In genomic region chr19:1049106-1049505, GRCh38 we compare ENCODE assay signal across 19 cellular contexts. TPM values are rescaled to one million over a fixed set of nuclear protein-coding genes. Genes with fewer than 3 reads are reported as not detected.
A peak's percentile ranks its signal among the peaks of the same experiment; 100 is the strongest.
DNase-seq lines count a peak whose midpoint lies in the region; ATAC-seq and TF ChIP-seq lines count a peak whose summit lies in the region.
"Had no signal": no experiment of that assay in that cellular context is flagged by ENCODE, and none has a peak within 500 bp of the region (broad histone marks: within the 10 kb centered on the region; RNA-seq: fewer than 3 reads in every experiment).

No MANE protein-coding gene starts in this region.

- no peaks in the 10 kb centered on the region for H3K4me1 Mint-ChIP-seq in CD14-positive monocyte
- peaks cover 0 to 3% of the 10 kb centered on the region in 2 donors for H3K4me1 Mint-ChIP-seq in natural killer cell treated with Interleukin-12 subunit alpha and Interleukin-12 subunit beta and Interleukin-15 and Interleukin-18, amount 100 ng/mL, for 72 hours (ENCODE audit: low read depth in 2 of 2)

- no peak overlapping the region for H3K27ac Mint-ChIP-seq in CD14-positive monocyte
- no peak overlapping the region for H3K27ac Mint-ChIP-seq in natural killer cell treated with Interleukin-12 subunit alpha and Interleukin-12 subunit beta and Interleukin-15 and Interleukin-18, amount 100 ng/mL, for 72 hours

- RAD21 ChIA-PET in HCT116 (lab: Charles Lee; ENCODE audit: low non-redundant PET in 1 of 2, low total read pairs in 2 of 2, uncharacterized antibody in 2 of 2, unreplicated experiment in 2 of 2), result interaction anchor here in 1 of 2 experiments (0.6 kb wide), 1 partner anchor 20 kb away, joined by 3 read pairs; no protein-coding TSS in a partner anchor

- no peak overlapping the region for H2AFZ ChIP-seq in HCT116 (ENCODE audit: low read depth, low read length, poor library complexity, severe bottlenecking)

- DNase-seq in CD14-positive monocyte (ENCODE audit: low spot score) (peak; percentile 36), HCT116 (ENCODE audit: low read depth, low spot score) (no peak), islet precursor cell (peak; percentile 50), D341Med (ENCODE audit: low spot score) (no peak), NCI-H526 (lab: John Stamatoyannopoulos, UW) (no peak)
- DNase-seq in natural killer cell treated with Interleukin-12 subunit alpha and Interleukin-12 subunit beta and Interleukin-15 and Interleukin-18, amount 100 ng/mL, for 72 hours (ENCODE audit: low spot score), result no peak
- DNase-seq: 8988T; ACHN; AML-193; BE2C; Calu3; CD4-positive, alpha-beta memory T cell; COR-L47; DMS153; DND-41; GOT3; HCEC 1CT had no signal

- TF ChIP-seq POLR2A in HCT116 (IDR thresholded peaks at IDR 0.05; ENCODE audit: borderline replicate concordance, extremely low read depth, insufficient read depth, insufficient read length), result no peak

- no peak overlapping the region for H3K9ac ChIP-seq in HCT116 (ENCODE audit: low read length)
- H3K9ac ChIP-seq: BLaER1 treated with 17β-estradiol and CSF1 and Interleukin-3, amounts not matched to agents 10 nM and 100 nM had no signal

- H3K36me3 ChIP-seq in HCT116 (ENCODE audit: control insufficient read depth in 1 of 2, insufficient read depth in 2 of 2, low read length in 2 of 2), result peaks cover 0 to 19% of the 10 kb centered on the region in 2 experiments; a peak in 1 of 4 replicates
- H3K36me3 ChIP-seq: BE2C had no signal

- no peak overlapping the region for H3K4me3 ChIP-seq in HCT116 (replicated peaks in 1 of 2; ENCODE audit: low read depth in 1 of 2, low read length in 2 of 2)
- H3K4me3 ChIP-seq: A549; BLaER1 treated with 17β-estradiol and CSF1 and Interleukin-3, amounts not matched to agents 10 nM and 100 nM had no signal

- H3K9me3 ChIP-seq in HCT116 (ENCODE audit: control insufficient read depth in 1 of 2, insufficient read depth in 1 of 2, low read depth in 1 of 2, low read length in 2 of 2), result no peaks in the 10 kb centered on the region
- H3K9me3 ChIP-seq: A549; BE2C; BLaER1 treated with 17β-estradiol and CSF1 and Interleukin-3, amounts not matched to agents 10 nM and 100 nM had no signal

- H4K20me1 ChIP-seq in HCT116 (ENCODE audit: insufficient read depth), result no peaks in the 10 kb centered on the region

- no peak overlapping the region for H3K4me3 Mint-ChIP-seq in CD14-positive monocyte
- no peak overlapping the region for H3K4me3 Mint-ChIP-seq in natural killer cell treated with Interleukin-12 subunit alpha and Interleukin-12 subunit beta and Interleukin-15 and Interleukin-18, amount 100 ng/mL, for 72 hours
- H3K4me3 Mint-ChIP-seq: CD4-positive, alpha-beta memory T cell had no signal

- peak overlapping the region; percentile 29; the same call in 1 of the 2 replicates for H3K27ac ChIP-seq in HCT116 (ENCODE audit: low read depth, low read length)
- H3K27ac ChIP-seq: A549; BLaER1 treated with 17β-estradiol and CSF1 and Interleukin-3, amounts not matched to agents 10 nM and 100 nM had no signal

- POLR2A ChIA-PET in HCT116 (lab: Charles Lee), result no interaction called here

- peaks cover 11 to 34% of the 10 kb centered on the region in 2 experiments for H3K4me1 ChIP-seq in HCT116 (ENCODE audit: control insufficient read depth in 1 of 2, insufficient read depth in 2 of 2, low read length in 2 of 2)
- H3K4me1 ChIP-seq: A549, BE2C had no signal

- no peaks in the 10 kb centered on the region for H3K79me2 ChIP-seq in HCT116 (ENCODE audit: insufficient read depth, low read length)

- H3K9me2 ChIP-seq in HCT116 (ENCODE audit: insufficient read depth), result no peaks in the 10 kb centered on the region

- CTCF ChIA-PET in HCT116 (lab: Charles Lee), result interaction anchor here (0.7 kb wide), 1 partner anchor 11 kb away, joined by 4 read pairs; no protein-coding TSS in a partner anchor

- no peak for ATAC-seq in HCT116
- no peak for ATAC-seq in natural killer cell treated with Interleukin-12 subunit alpha and Interleukin-12 subunit beta and Interleukin-15 and Interleukin-18, amount 100 ng/mL, for 72 hours
- ATAC-seq: A549 had no signal

- H3K36me3 Mint-ChIP-seq in CD14-positive monocyte, result peaks cover 37 to 43% of the 10 kb centered on the region in 2 donors
- no peaks in the 10 kb centered on the region for H3K36me3 Mint-ChIP-seq in natural killer cell treated with Interleukin-12 subunit alpha and Interleukin-12 subunit beta and Interleukin-15 and Interleukin-18, amount 100 ng/mL, for 72 hours

- no peak for TF ChIP-seq RAD21 in HCT116 (IDR thresholded peaks at IDR 0.05; ENCODE audit: low read depth)

- H3K27me3 ChIP-seq in HCT116 (ENCODE audit: insufficient read depth, low read length), result no peaks in the 10 kb centered on the region
- H3K27me3 ChIP-seq: BE2C; BLaER1 treated with 17β-estradiol and CSF1 and Interleukin-3, amounts not matched to agents 10 nM and 100 nM had no signal

- TF ChIP-seq CTCF in CD14-positive monocyte (IDR thresholded peaks at IDR 0.05) (no peak), HCT116 (IDR thresholded peaks at IDR 0.05 in 2 of 3, conservative IDR thresholded peaks at IDR 0.05 in 1 of 3; ENCODE audit: borderline replicate concordance in 1 of 3, insufficient read depth in 1 of 3, low read depth in 2 of 3, low read length in 2 of 3) (no peak)

- no TSS peak for BruUV-seq in HCT116 (replicated peaks; lab: Mats Ljungman, UMichigan)

- H3K27me3 Mint-ChIP-seq in CD14-positive monocyte (ENCODE audit: low read depth in 3 of 3), result peaks cover 0 to 1% (median 0%) of the 10 kb centered on the region in 3 donors
- H3K27me3 Mint-ChIP-seq in natural killer cell treated with Interleukin-12 subunit alpha and Interleukin-12 subunit beta and Interleukin-15 and Interleukin-18, amount 100 ng/mL, for 72 hours, result no peaks in the 10 kb centered on the region
- H3K27me3 Mint-ChIP-seq: CD4-positive, alpha-beta memory T cell had no signal

- no peak overlapping the region for H3K4me2 ChIP-seq in HCT116 (ENCODE audit: low read length)
- H3K4me2 ChIP-seq: A549; BLaER1 treated with 17β-estradiol and CSF1 and Interleukin-3, amounts not matched to agents 10 nM and 100 nM had no signal

- H3K9me3 Mint-ChIP-seq in CD14-positive monocyte, result peaks cover 0 to 4% (median 2%) of the 10 kb centered on the region in 7 donors
- H3K9me3 Mint-ChIP-seq in natural killer cell treated with Interleukin-12 subunit alpha and Interleukin-12 subunit beta and Interleukin-15 and Interleukin-18, amount 100 ng/mL, for 72 hours, result no peaks in the 10 kb centered on the region
- H3K9me3 Mint-ChIP-seq: CD4-positive, alpha-beta memory T cell had no signal

- intact Hi-C loops in CD14-positive monocyte (cut with micrococcal nuclease), result no loop called here
- intact Hi-C loops in HCT116 (cut with micrococcal nuclease), result no loop called here

TF ChIP-seq in HCT116, 20 proteins besides CTCF, POLR2A, EP300 and RAD21:
- TF ChIP-seq ZNF274 (IDR thresholded peaks at IDR 0.05; ENCODE audit: low read depth, low read length), result no peak
- no peak for TF ChIP-seq CBX3 (IDR thresholded peaks at IDR 0.05; ENCODE audit: low read depth)
- no peak for TF ChIP-seq YY1 (IDR thresholded peaks at IDR 0.05; ENCODE audit: extremely low read depth, insufficient replicate concordance, low read depth, low read length)
- TF ChIP-seq EGR1 (IDR thresholded peaks at IDR 0.05; ENCODE audit: low read depth), result no peak
- no peak for TF ChIP-seq EZH2phosphoT487 (IDR thresholded peaks at IDR 0.05; ENCODE audit: borderline replicate concordance)
- no peak for TF ChIP-seq ATF3 (IDR thresholded peaks at IDR 0.05)
- no peak for TF ChIP-seq ELF1 (IDR thresholded peaks at IDR 0.05; ENCODE audit: borderline replicate concordance, low read depth)
- TF ChIP-seq JUND (IDR thresholded peaks at IDR 0.05), result no peak
- no peak for TF ChIP-seq SRF (IDR thresholded peaks at IDR 0.05; ENCODE audit: low read depth)
- TF ChIP-seq MAX (IDR thresholded peaks at IDR 0.05), result no peak
TF ChIP-seq in HCT116: peak in this region for 0.

RNA-seq across cellular contexts. Expression of gene ABCA7, which starts 9.2 kb away (rescaled TPM):
- 1 to 10 TPM; 1.7 to 7.8 TPM for polyA plus RNA-seq in CD14-positive monocyte
- 91.4 TPM for total RNA-seq in HCT116 (2021; ENCODE audit: unreplicated experiment)
- 59.2 and 65.7 TPM in 2 replicates for polyA plus RNA-seq in HCT116 (2012)
- total RNA-seq in natural killer cell treated with Interleukin-12 subunit alpha and Interleukin-12 subunit beta and Interleukin-15 and Interleukin-18, amount 100 ng/mL, for 72 hours, result 10 to 100 TPM; 53.7 to 69.9 TPM

RNA-seq across cellular contexts. Expression of gene ARHGAP45, which starts 17.9 kb away (rescaled TPM):
- polyA plus RNA-seq in CD14-positive monocyte, result 100 to 1,000 TPM; 108 to 137 TPM
- 30.4 TPM for total RNA-seq in HCT116 (2021; ENCODE audit: unreplicated experiment)
- polyA plus RNA-seq in HCT116 (2012), result 26.5 and 29.8 TPM in 2 replicates
- total RNA-seq in natural killer cell treated with Interleukin-12 subunit alpha and Interleukin-12 subunit beta and Interleukin-15 and Interleukin-18, amount 100 ng/mL, for 72 hours, result 100 to 1,000 TPM; 320 to 338 TPM

RNA-seq across cellular contexts. Expression of gene CNN2, which starts 22.7 kb away (rescaled TPM):
- 100 to 1,000 TPM in 1 of 2 donors, 10 to 100 TPM in 1; 69.9 to 144 TPM for polyA plus RNA-seq in CD14-positive monocyte
- total RNA-seq in HCT116 (2021; ENCODE audit: unreplicated experiment), result 212 TPM
- polyA plus RNA-seq in HCT116 (2012), result 140 and 171 TPM in 2 replicates
- total RNA-seq in natural killer cell treated with Interleukin-12 subunit alpha and Interleukin-12 subunit beta and Interleukin-15 and Interleukin-18, amount 100 ng/mL, for 72 hours, result 100 to 1,000 TPM; 119 to 141 TPM

RNA-seq across cellular contexts. Expression of gene RNU6-2, which starts 27.8 kb away (rescaled TPM):
- polyA plus RNA-seq in CD14-positive monocyte, result not detected
- not detected for total RNA-seq in HCT116 (2021; ENCODE audit: unreplicated experiment)
- polyA plus RNA-seq in HCT116 (2012), result not detected in 2 replicates
- total RNA-seq in natural killer cell treated with Interleukin-12 subunit alpha and Interleukin-12 subunit beta and Interleukin-15 and Interleukin-18, amount 100 ng/mL, for 72 hours, result not detected
- total RNA-seq: Calu3; CD4-positive, alpha-beta memory T cell had no signal
- polyA plus RNA-seq: A549; CD4-positive, alpha-beta memory T cell had no signal

RNA-seq across cellular contexts. Expression of gene TMEM259, which starts 28.2 kb away (rescaled TPM):
- 10 to 100 TPM; 37.4 to 45.0 TPM for polyA plus RNA-seq in CD14-positive monocyte
- 202 TPM for total RNA-seq in HCT116 (2021; ENCODE audit: unreplicated experiment)
- 168 and 187 TPM in 2 replicates for polyA plus RNA-seq in HCT116 (2012)
- total RNA-seq in natural killer cell treated with Interleukin-12 subunit alpha and Interleukin-12 subunit beta and Interleukin-15 and Interleukin-18, amount 100 ng/mL, for 72 hours, result 100 to 1,000 TPM; 150 to 267 TPM

Comparison
In these comparisons a context has a peak if more than half of its experiments do, and no peak if none do; other contexts are left out.
1. DNase-seq: peak in CD14-positive monocyte (single experiment) and islet precursor cell (single experiment); none in HCT116 (single experiment), natural killer cell treated with Interleukin-12 subunit alpha and Interleukin-12 subunit beta and Interleukin-15 and Interleukin-18, amount 100 ng/mL, for 72 hours (single experiment), D341Med (single experiment) and NCI-H526 (0 of 2).
2. RNA of gene ARHGAP45, which starts 17.9 kb away (total RNA-seq): 320 to 338 TPM in natural killer cell treated with Interleukin-12 subunit alpha and Interleukin-12 subunit beta and Interleukin-15 and Interleukin-18, amount 100 ng/mL, for 72 hours; 30.4 TPM in HCT116 (single experiment); every median in the first group is over 10 times any median in the second.